Comparison of ENCODE assay signal across 8 cellular contexts in genomic region chr3:48634661-48635221, GRCh38. TPM values are rescaled to one million over a fixed set of nuclear protein-coding genes. Genes with fewer than 3 reads are reported as not detected.
DNase-seq lines count a peak whose midpoint lies in the region; ATAC-seq and TF ChIP-seq lines count a peak whose summit lies in the region.

No MANE protein-coding gene starts in this region.

- H3K4me1 ChIP-seq in Caco-2: peaks cover 19% of the 10 kb centered on the region
- peaks cover 12% of the 10 kb centered on the region; the same call in 1 of the 2 replicates for H3K4me1 ChIP-seq in MM.1S (ENCODE audit: low read length)

- peak overlapping the region; percentile 86 for H2AFZ ChIP-seq in MM.1S (ENCODE audit: low read length)

- DNase-seq in Caco-2 (peak; percentile 65 to 66), MM.1S (peak; percentile 53), lung microvascular endothelial cell (ENCODE audit: low read depth in 2 of 2) (peak; percentile 51 to 62)
- DNase-seq in activated CD4-positive, alpha-beta T cell treated with anti-CD3 and anti-CD28 coated beads, Interleukin-2, amount 50 U/mL, for 24 hours (ENCODE audit: low read depth in 1 of 2, low spot score in 1 of 2): peak; percentile 12 to 44
- DNase-seq in effector CD8-positive, alpha-beta T cell (lab: John Stamatoyannopoulos, UW): peak; percentile 36
- peak; percentile 36 to 42 for DNase-seq in stimulated activated CD8-positive, alpha-beta memory T cell treated with anti-CD3 and anti-CD28 coated beads, Interleukin-4, amount 100 ng/mL, for 4 hours (ENCODE audit: low read depth in 2 of 2, low spot score in 1 of 2)

- POLR2A ChIA-PET in Caco-2 (lab: Charles Lee): interaction anchor here (0.7 to 1.7 kb wide), 4 partner anchors 28 to 283 kb away, joined by 3 to 5 read pairs (median 4); partner anchors contain the start of genes CELSR3 and NCKIPSD

- H4K20me1 ChIP-seq in MM.1S (ENCODE audit: insufficient read depth, low read length): no peaks in the 10 kb centered on the region

- H3F3A ChIP-seq in MM.1S (ENCODE audit: insufficient read depth, low read length): no peaks in the 10 kb centered on the region

- H3K4me2 ChIP-seq in MM.1S (ENCODE audit: low read depth, low read length): peak overlapping the region; percentile 99

- ATAC-seq in GM21737 (IDR thresholded peaks at IDR 0.05; ENCODE audit: unreplicated experiment) (peak; percentile 9), GM21576 (IDR thresholded peaks at IDR 0.05; ENCODE audit: unreplicated experiment) (no peak)

- H3K27me3 Mint-ChIP-seq in Caco-2 (ENCODE audit: insufficient read depth, unreplicated experiment): no peaks in the 10 kb centered on the region

- H3K79me2 ChIP-seq in MM.1S (ENCODE audit: low read length): no peaks in the 10 kb centered on the region

- TF ChIP-seq CTCF in Caco-2 (IDR thresholded peaks at IDR 0.05; ENCODE audit: insufficient read depth in 1 of 2, low read depth in 1 of 2, low read length in 1 of 2, severe bottlenecking in 1 of 2, unreplicated experiment in 1 of 2): no peak
- TF ChIP-seq CTCF in MM.1S (IDR thresholded peaks at IDR 0.05; ENCODE audit: low read length): no peak

- H3K36me3 ChIP-seq in Caco-2 (ENCODE audit: control insufficient read depth, insufficient read depth, low read length) (peaks cover 2% of the 10 kb centered on the region; the same call in 1 of the 2 replicates), MM.1S (replicated peaks; ENCODE audit: insufficient read depth, low read length) (no peaks in the 10 kb centered on the region)

- no peaks in the 10 kb centered on the region for H3K9me3 ChIP-seq in Caco-2
- H3K9me3 ChIP-seq in MM.1S (replicated peaks; ENCODE audit: insufficient read depth, low read length): no peaks in the 10 kb centered on the region

- CTCF ChIA-PET in Caco-2 (lab: Charles Lee): interaction anchor here (0.6 to 1.8 kb wide), 14 partner anchors 11 to 234 kb away, joined by 3 to 7 read pairs (median 4); partner anchors contain the start of genes CELSR3, NCKIPSD, PFKFB4 and TMEM89

- peak overlapping the region; percentile 47; the same call in 1 of the 2 replicates for H3K9ac ChIP-seq in MM.1S (ENCODE audit: low read length)

- peak overlapping the region; percentile 78 for H3K4me3 Mint-ChIP-seq in Caco-2 (ENCODE audit: unreplicated experiment)

- H3K9me2 ChIP-seq in MM.1S (replicated peaks; ENCODE audit: insufficient read depth, low read length): no peaks in the 10 kb centered on the region

- H3K4me3 ChIP-seq in Caco-2 (ENCODE audit: low read depth, low read length): peak overlapping the region; percentile 83
- H3K4me3 ChIP-seq in MM.1S (ENCODE audit: low read length): peak overlapping the region; percentile 88

- H3K4me1 Mint-ChIP-seq in Caco-2 (ENCODE audit: low read depth, unreplicated experiment): peaks cover 21% of the 10 kb centered on the region

- no peak overlapping the region for H3K27ac ChIP-seq in MM.1S (ENCODE audit: low read length)

- H3K9me3 Mint-ChIP-seq in Caco-2 (ENCODE audit: unreplicated experiment): no peaks in the 10 kb centered on the region

- peaks cover 36% of the 10 kb centered on the region for H3K36me3 Mint-ChIP-seq in Caco-2 (ENCODE audit: insufficient read depth, unreplicated experiment)

- BruUV-seq in Caco-2 (replicated peaks; lab: Mats Ljungman, UMichigan): TSS peak; percentile 48

- peak overlapping the region; percentile 59 for H3K27ac Mint-ChIP-seq in Caco-2 (ENCODE audit: unreplicated experiment)

- H3K27me3 ChIP-seq in Caco-2 (replicated peaks; ENCODE audit: control insufficient read depth, insufficient read depth, low read length): no peaks in the 10 kb centered on the region
- H3K27me3 ChIP-seq in MM.1S (replicated peaks; ENCODE audit: insufficient read depth, low read length): no peaks in the 10 kb centered on the region

- intact Hi-C loops in Caco-2 (cut with micrococcal nuclease; ENCODE audit: unreplicated experiment): loop anchor here (1.0 to 2.0 kb wide), 4 partner anchors 16 to 76 kb away; partner anchors contain the start of gene UQCRC1

RNA-seq across cellular contexts. Expression of gene SLC26A6, which starts 0.5 kb away (rescaled TPM):
- total RNA-seq in Caco-2 (2022) (54.7 and 59.4 TPM in 2 replicates), lung microvascular endothelial cell (8.3 and 9.7 TPM in 2 replicates)

RNA-seq across cellular contexts. Expression of gene TMEM89, which starts 13.2 kb away (rescaled TPM):
- total RNA-seq in Caco-2 (2022) (not detected in 2 replicates), lung microvascular endothelial cell (not detected in 2 replicates)

RNA-seq across cellular contexts. Expression of gene UQCRC1, which starts 25.3 kb away (rescaled TPM):
- total RNA-seq in Caco-2 (2022) (278 and 283 TPM in 2 replicates), lung microvascular endothelial cell (187 and 249 TPM in 2 replicates)

RNA-seq across cellular contexts. Expression of gene CELSR3, which starts 27.9 kb away (rescaled TPM):
- total RNA-seq in Caco-2 (2022): 35.4 and 39.0 TPM in 2 replicates
- 0.20 and 0.22 TPM in 2 replicates for total RNA-seq in lung microvascular endothelial cell

RNA-seq across cellular contexts. Expression of gene COL7A1, which starts 39.6 kb away (rescaled TPM):
- 4.7 and 5.2 TPM in 2 replicates for total RNA-seq in Caco-2 (2022)
- under 0.01 and 0.22 TPM in 2 replicates for total RNA-seq in lung microvascular endothelial cell
